14 cellular contexts compared by ENCODE assay signal in the genomic region with DNA sequence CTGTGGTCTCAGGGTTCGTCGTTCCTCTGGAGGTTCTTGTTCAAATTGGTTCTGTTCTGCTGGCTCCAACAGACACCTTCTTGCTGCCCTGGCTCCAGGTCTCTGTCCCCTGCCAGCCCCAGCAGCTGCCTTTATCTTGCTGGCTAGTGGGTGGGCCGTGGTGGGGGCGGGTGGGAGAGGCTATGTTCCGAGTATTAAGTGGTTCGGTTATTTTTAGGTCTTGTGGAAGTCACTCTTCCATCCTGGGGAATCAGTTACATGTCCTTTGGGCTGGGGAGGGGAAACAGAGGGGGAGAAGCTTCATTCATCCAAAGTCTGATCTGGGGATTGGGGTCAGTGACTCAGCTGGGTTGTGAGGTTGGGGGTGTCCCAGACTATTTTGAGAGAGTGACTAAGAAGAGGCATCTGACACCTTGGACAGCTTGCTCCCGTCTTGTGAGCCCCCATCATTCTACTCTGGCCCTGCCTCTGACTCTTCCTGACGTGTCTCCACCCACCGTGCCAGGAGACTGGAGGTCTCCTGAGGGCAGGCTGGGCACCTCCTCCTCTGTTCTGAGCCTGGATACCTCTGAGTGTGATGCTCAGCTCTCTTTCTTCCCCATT. TPM values are rescaled to one million over a fixed set of nuclear protein-coding genes. Genes with fewer than 3 reads are reported as not detected.
A peak's percentile ranks its signal among the peaks of the same experiment; 100 is the strongest.
DNase-seq lines count a peak whose midpoint lies in the region; ATAC-seq and TF ChIP-seq lines count a peak whose summit lies in the region.
"Had no signal": no experiment of that assay in that cellular context is flagged by ENCODE, and none has a peak within 500 bp of the region (broad histone marks: within the 10 kb centered on the region; RNA-seq: fewer than 3 reads in every experiment).

A gene with protein sequence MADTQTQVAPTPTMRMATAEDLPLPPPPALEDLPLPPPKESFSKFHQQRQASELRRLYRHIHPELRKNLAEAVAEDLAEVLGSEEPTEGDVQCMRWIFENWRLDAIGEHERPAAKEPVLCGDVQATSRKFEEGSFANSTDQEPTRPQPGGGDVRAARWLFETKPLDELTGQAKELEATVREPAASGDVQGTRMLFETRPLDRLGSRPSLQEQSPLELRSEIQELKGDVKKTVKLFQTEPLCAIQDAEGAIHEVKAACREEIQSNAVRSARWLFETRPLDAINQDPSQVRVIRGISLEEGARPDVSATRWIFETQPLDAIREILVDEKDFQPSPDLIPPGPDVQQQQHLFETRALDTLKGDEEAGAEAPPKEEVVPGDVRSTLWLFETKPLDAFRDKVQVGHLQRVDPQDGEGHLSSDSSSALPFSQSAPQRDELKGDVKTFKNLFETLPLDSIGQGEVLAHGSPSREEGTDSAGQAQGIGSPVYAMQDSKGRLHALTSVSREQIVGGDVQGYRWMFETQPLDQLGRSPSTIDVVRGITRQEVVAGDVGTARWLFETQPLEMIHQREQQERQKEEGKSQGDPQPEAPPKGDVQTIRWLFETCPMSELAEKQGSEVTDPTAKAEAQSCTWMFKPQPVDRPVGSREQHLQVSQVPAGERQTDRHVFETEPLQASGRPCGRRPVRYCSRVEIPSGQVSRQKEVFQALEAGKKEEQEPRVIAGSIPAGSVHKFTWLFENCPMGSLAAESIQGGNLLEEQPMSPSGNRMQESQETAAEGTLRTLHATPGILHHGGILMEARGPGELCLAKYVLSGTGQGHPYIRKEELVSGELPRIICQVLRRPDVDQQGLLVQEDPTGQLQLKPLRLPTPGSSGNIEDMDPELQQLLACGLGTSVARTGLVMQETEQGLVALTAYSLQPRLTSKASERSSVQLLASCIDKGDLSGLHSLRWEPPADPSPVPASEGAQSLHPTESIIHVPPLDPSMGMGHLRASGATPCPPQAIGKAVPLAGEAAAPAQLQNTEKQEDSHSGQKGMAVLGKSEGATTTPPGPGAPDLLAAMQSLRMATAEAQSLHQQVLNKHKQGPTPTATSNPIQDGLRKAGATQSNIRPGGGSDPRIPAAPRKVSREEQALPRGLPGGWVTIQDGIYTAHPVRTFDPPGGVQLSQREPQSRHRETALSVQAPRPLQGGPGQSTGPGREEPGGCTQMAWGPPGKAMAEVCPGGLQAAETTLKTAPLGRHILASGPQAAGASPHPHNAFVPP (N-terminal part only) (minus strand): TSS at position 106 of the 603 bp plus-strand sequence. CDS start 3,150 bp downstream, outside the sequence.

- H3K9me3 ChIP-seq in IMR-90 (ENCODE audit: control insufficient read depth, insufficient read depth, low read length): no peaks in the 10 kb centered on the region
- H3K9me3 ChIP-seq in fibroblast of lung (ENCODE audit: control insufficient read depth, insufficient read depth, low read depth, low read length): no peaks in the 10 kb centered on the region
- H3K9me3 ChIP-seq in gastrocnemius medialis: no peaks in the 10 kb centered on the region
- H3K9me3 ChIP-seq: SJSA1, spleen, thoracic aorta had no signal

- H3K27me3 ChIP-seq in IMR-90 (ENCODE audit: control insufficient read depth, insufficient read depth, low read length): no peaks in the 10 kb centered on the region
- no peaks in the 10 kb centered on the region for H3K27me3 ChIP-seq in fibroblast of lung (ENCODE audit: control insufficient read depth, insufficient read depth, low read length)
- no peaks in the 10 kb centered on the region for H3K27me3 ChIP-seq in gastrocnemius medialis
- H3K27me3 ChIP-seq: SJSA1 had no signal

- no peak within 1 kb of the TSS for H4K8ac ChIP-seq in IMR-90 (ENCODE audit: low read depth in 2 of 2, low read length in 2 of 2)

- no peak within 1 kb of the TSS for H4K91ac ChIP-seq in IMR-90 (ENCODE audit: insufficient read depth, low read depth, low read length)

- H3K36me3 ChIP-seq in IMR-90 (ENCODE audit: control insufficient read depth, insufficient read depth, low read length): no peaks in the 10 kb centered on the region
- no peaks in the 10 kb centered on the region for H3K36me3 ChIP-seq in fibroblast of lung (ENCODE audit: control insufficient read depth, insufficient read depth, low read length)
- H3K36me3 ChIP-seq in gastrocnemius medialis: peaks cover 0 to 5% of the 10 kb centered on the region in 2 donors
- H3K36me3 ChIP-seq: SJSA1, spleen, thoracic aorta had no signal

- no peaks in the 10 kb centered on the region for H3K79me2 ChIP-seq in fibroblast of lung (ENCODE audit: control insufficient read depth, insufficient read depth, low read length)

- H3K18ac ChIP-seq in IMR-90 (ENCODE audit: low read depth, low read length): no peak within 1 kb of the TSS

- ATAC-seq in IMR-90 (ENCODE audit: low read depth): no peak
- ATAC-seq in gastrocnemius medialis: peak; percentile 57 to 70
- ATAC-seq in GM18909 (IDR thresholded peaks at IDR 0.05; ENCODE audit: poor library complexity, unreplicated experiment): no peak
- no peak for ATAC-seq in HG03280 (IDR thresholded peaks at IDR 0.05; ENCODE audit: unreplicated experiment)

- H3K23ac ChIP-seq in IMR-90 (ENCODE audit: low read depth, low read length): peak within 1 kb of the TSS; percentile 66; the same call in 1 of the 2 replicates

- 72% methylated on average over 2 of the region's 9 CpGs; no CpG with 5 or more reads in 1 of the 2 experiments for WGBS in IMR-90 (ENCODE audit: extremely low coverage in 2 of 2, insufficient read length in 1 of 2), 2 experiments

- peak within 1 kb of the TSS; percentile 71; the same call in 1 of the 2 replicates for H2BK20ac ChIP-seq in IMR-90 (ENCODE audit: low read depth, low read length)

- H3K4me2 ChIP-seq in IMR-90 (ENCODE audit: low read depth, low read length) (no peak within 1 kb of the TSS), fibroblast of lung (ENCODE audit: extremely low read depth, insufficient read depth, low read length) (no peak within 1 kb of the TSS)

- DNase-seq in EL: peak; percentile 31
- peak; percentile 33 for DNase-seq in IMR-90
- peak; percentile 7 to 43 for DNase-seq in fibroblast of lung (ENCODE audit: low read depth in 2 of 2)
- DNase-seq in gastrocnemius medialis: peak; percentile 79 to 90
- no peak for DNase-seq in GM03348 (ENCODE audit: low spot score)
- no peak for DNase-seq in G401 (ENCODE audit: low spot score)
- DNase-seq: CD4-positive, alpha-beta T cell; NCI-H1436; NCI-H526 treated with DMSO at 0.1 percent for 48 hours; spleen had no signal

- peak within 1 kb of the TSS; percentile 50 for H2AK9ac ChIP-seq in IMR-90 (replicated peaks; ENCODE audit: low read depth, low read length, poor library complexity)

- H3K4me3 ChIP-seq in IMR-90 (ENCODE audit: insufficient read depth, low read depth, low read length) (no peak within 1 kb of the TSS), fibroblast of lung (replicated peaks in 1 of 4; ENCODE audit: control extremely low read depth in 1 of 4, insufficient read depth in 1 of 4, low read depth in 3 of 4, low read length in 4 of 4) (no peak within 1 kb of the TSS), gastrocnemius medialis (peak within 1 kb of the TSS; percentile 47 to 71 (median 48))
- H3K4me3 ChIP-seq: SJSA1, spleen, thoracic aorta had no signal

- peak within 1 kb of the TSS; percentile 60; the same call in 1 of the 2 replicates for H3K14ac ChIP-seq in IMR-90 (replicated peaks; ENCODE audit: low read depth, low read length)

- POLR2A ChIA-PET in IMR-90 (lab: Charles Lee; ENCODE audit: unreplicated experiment): no interaction called here

- H3K4me1 ChIP-seq in IMR-90 (ENCODE audit: control insufficient read depth, insufficient read depth, low read length) (peaks cover 12% of the 10 kb centered on the region), fibroblast of lung (ENCODE audit: control insufficient read depth, extremely low read depth, insufficient read depth, low read length) (no peaks in the 10 kb centered on the region), gastrocnemius medialis (peaks cover 63 to 66% of the 10 kb centered on the region in 2 donors)

- dilution Hi-C loops in IMR-90 (cut with HindIII; ENCODE audit: low sequenced_read_pairs, unreplicated experiment): no loop called here

- peak within 1 kb of the TSS; percentile 51; the same call in 1 of the 2 replicates for H3K4ac ChIP-seq in IMR-90 (ENCODE audit: low read depth, low read length)

- TF ChIP-seq POLR2A in IMR-90 (IDR thresholded peaks at IDR 0.05; ENCODE audit: low read depth, low read length): no peak
- peak; percentile 79 to 92 for TF ChIP-seq POLR2A in gastrocnemius medialis (IDR thresholded peaks at IDR 0.05)

- in situ Hi-C loops in IMR-90 (cut with MboI; ENCODE audit: low sequenced_read_pairs): loop anchor here (5.0 kb wide), 1 partner anchor 90 kb away; a partner anchor contains a TSS
- in situ Hi-C loops in gastrocnemius medialis (cut with MboI; ENCODE audit: low sequenced_read_pairs in 4 of 4): loop anchor here in 3 of 4 donors (5.0 to 25.0 kb wide), 3 partner anchors 92 to 1270 kb away; a partner anchor contains a TSS
- in situ Hi-C loops in G401 (cut with HindIII; ENCODE audit: low sequenced_read_pairs): no loop called here

- H3K9me1 ChIP-seq in IMR-90 (ENCODE audit: insufficient read depth, low read length): peaks cover 12% of the 10 kb centered on the region

- H3K56ac ChIP-seq in IMR-90 (ENCODE audit: extremely low read depth, insufficient read depth, low read length): no peak within 1 kb of the TSS

- H2BK15ac ChIP-seq in IMR-90 (ENCODE audit: low read depth, low read length): peak within 1 kb of the TSS; percentile 82; the same call in 1 of the 3 replicates

- no peaks in the 10 kb centered on the region for H3K79me1 ChIP-seq in IMR-90 (ENCODE audit: low read depth in 1 of 2, low read length in 2 of 2)

- intact Hi-C loops in IMR-90 (cut with micrococcal nuclease) (no loop called here), gastrocnemius medialis (cut with DNase I; ENCODE audit: low total_unique reads) (loop anchor here (5.0 kb wide), 2 partner anchors 85 to 730 kb away; a partner anchor contains a TSS)

- TF ChIP-seq CTCF in IMR-90 (conservative IDR thresholded peaks at IDR 0.05; ENCODE audit: low read depth, low read length): no peak
- TF ChIP-seq CTCF in fibroblast of lung (conservative IDR thresholded peaks at IDR 0.05 in 1 of 2, IDR thresholded peaks at IDR 0.05 in 1 of 2; ENCODE audit: low read depth in 1 of 2, low read length in 2 of 2): no peak
- TF ChIP-seq CTCF in gastrocnemius medialis (IDR thresholded peaks at IDR 0.05 in 4 of 5, conservative IDR thresholded peaks at IDR 0.05 in 1 of 5): no peak

- H4K20me1 ChIP-seq in IMR-90 (ENCODE audit: insufficient read depth, low read length) (no peaks in the 10 kb centered on the region; the same call in 1 of the 2 replicates), fibroblast of lung (ENCODE audit: control insufficient read depth, extremely low read depth, insufficient read depth, low read length) (no peaks in the 10 kb centered on the region)

- H3K9ac ChIP-seq in IMR-90 (ENCODE audit: low read depth, low read length): no peak within 1 kb of the TSS
- H3K9ac ChIP-seq in fibroblast of lung (ENCODE audit: insufficient read depth, low read length): no peak within 1 kb of the TSS

- H4K5ac ChIP-seq in IMR-90 (ENCODE audit: low read depth, low read length): no peak within 1 kb of the TSS

- H2BK120ac ChIP-seq in IMR-90 (ENCODE audit: low read depth, low read length): peak within 1 kb of the TSS; percentile 41; the same call in 1 of the 2 replicates

- no TSS peak for BruUV-seq in IMR-90 (replicated peaks; lab: Mats Ljungman, UMichigan)

- CTCF ChIA-PET in IMR-90 (lab: Yijun Ruan, JAX): interaction anchor here (0.6 to 1.5 kb wide), 3 partner anchors 77 to 99 kb away, joined by 4 to 5 read pairs (median 4); no protein-coding TSS in a partner anchor

- H3K27ac ChIP-seq in IMR-90 (ENCODE audit: insufficient read depth, low read length): no peak within 1 kb of the TSS
- H3K27ac ChIP-seq in fibroblast of lung (ENCODE audit: insufficient read depth, low read length): no peak within 1 kb of the TSS
- peak within 1 kb of the TSS; percentile 91 to 100 (median 98) for H3K27ac ChIP-seq in gastrocnemius medialis
- H3K27ac ChIP-seq: SJSA1, spleen, thoracic aorta had no signal

- peak within 1 kb of the TSS; percentile 70 for H2AFZ ChIP-seq in IMR-90 (replicated peaks; ENCODE audit: low read length, poor library complexity)
- no peak within 1 kb of the TSS for H2AFZ ChIP-seq in fibroblast of lung (ENCODE audit: low read length)

- H2AK5ac ChIP-seq in IMR-90 (ENCODE audit: low read depth, low read length): peak within 1 kb of the TSS; percentile 33

- no peak for TF ChIP-seq RAD21 in IMR-90 (IDR thresholded peaks at IDR 0.05; ENCODE audit: low read length)

- peak within 1 kb of the TSS; percentile 51 for H2BK5ac ChIP-seq in IMR-90 (ENCODE audit: low read depth, low read length, poor library complexity, severe bottlenecking)

RNA-seq across cellular contexts. Expression of the gene that starts here (rescaled TPM):
- total RNA-seq in IMR-90 (2012; rRNA removed): under 0.01 TPM in 2 replicates
- 0.03 and 0.07 TPM in 2 replicates for polyA plus RNA-seq in IMR-90 (2012; rRNA removed)
- polyA plus RNA-seq in IMR-90 (2012; cell fraction: cytosol; rRNA removed): 0.04 TPM in 2 replicates
- 0.15 and 0.25 TPM in 2 replicates for polyA plus RNA-seq in IMR-90 (2012; cell fraction: nucleus; rRNA removed; ENCODE audit: low replicate concordance)
- not detected in 2 replicates for total RNA-seq in fibroblast of lung
- polyA plus RNA-seq in fibroblast of lung: 0.03 and 0.05 TPM in 2 replicates
- 0.07 TPM in 1 of 2 replicates, not detected in the other for polyA plus RNA-seq in fibroblast of lung (2012)
- polyA minus RNA-seq in fibroblast of lung (ENCODE audit: low replicate concordance): not detected in 2 replicates
- 100 to 1,000 TPM in 2 of 4 donors, 10 to 100 TPM in 2; 52.4 to 329 (median 128) TPM for total RNA-seq in gastrocnemius medialis
- not detected in 2 replicates for total RNA-seq in G401 (2014; rRNA removed; shearing (Covaris generic))
- total RNA-seq: CD4-positive, alpha-beta T cell had no signal

Comparison
In these comparisons a context has a peak if more than half of its experiments do, and no peak if none do; other contexts are left out.
1. RNA of the gene that starts here (total RNA-seq): 52.4 to 329 TPM in gastrocnemius medialis; under 0.01 TPM in IMR-90, not detected in fibroblast of lung and not detected in G401; every median in the first group is over 10 times any median in the second.
2. Peak in DNase-seq in IMR-90; RNA of the gene not detected or under 1 TPM.
3. Peak in DNase-seq in fibroblast of lung; RNA of the gene not detected or under 1 TPM.
4. DNase-seq: peak in EL (single experiment) and gastrocnemius medialis (2 of 2); none in GM03348 (single experiment) and G401 (single experiment).
5. ATAC-seq: peak in gastrocnemius medialis (2 of 2); none in IMR-90 (single experiment), GM18909 (single experiment) and HG03280 (single experiment).
6. H3K27ac ChIP-seq: peak in gastrocnemius medialis (4 of 4); none in IMR-90 (single experiment) and fibroblast of lung (single experiment).
7. H3K4me3 ChIP-seq: peak in gastrocnemius medialis (4 of 4); none in IMR-90 (single experiment) and fibroblast of lung (0 of 4).